In the genomic region with DNA sequence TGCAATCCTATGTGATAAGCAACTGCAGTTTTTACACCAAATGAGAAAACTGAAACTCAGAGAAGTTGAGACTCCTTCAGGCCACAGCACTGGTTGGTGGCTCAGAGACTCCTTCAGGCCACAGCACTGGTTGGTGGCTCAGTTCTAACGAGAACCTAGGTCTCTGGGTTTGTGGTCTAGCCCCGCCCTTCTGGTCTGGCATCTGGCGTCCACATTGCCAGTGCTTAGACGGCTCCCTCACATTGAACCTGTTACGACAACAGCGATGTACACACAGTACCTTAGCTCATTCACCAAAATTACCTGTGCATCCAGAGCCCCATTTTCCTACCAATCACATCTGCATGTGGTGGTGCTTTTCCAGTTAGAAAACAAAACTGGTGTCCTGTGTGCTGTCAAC, we compare ENCODE assay signal across 9 cellular contexts.
DNase-seq lines count a peak whose midpoint lies in the region; ATAC-seq, FAIRE-seq and TF ChIP-seq lines count a peak whose summit lies in the region.
"Had no signal": no experiment of that assay in that cellular context is flagged by ENCODE, and none has a peak within 500 bp of the region (broad histone marks: within the 10 kb centered on the region; RNA-seq: fewer than 3 reads in every experiment).

No MANE protein-coding gene starts in this region.

- no peak overlapping the region for H2BK15ac ChIP-seq in neuronal stem cell (ENCODE audit: low read length)

- H3K27ac ChIP-seq in neuronal stem cell (replicated peaks; ENCODE audit: low read length) = no peak overlapping the region

- H3K4me3 Mint-ChIP-seq in activated naive CD8-positive, alpha-beta T cell treated with anti-CD3 and anti-CD28 coated beads, Interleukin-2, amount 10 ng/mL, durations not matched to agents 7 days and 5 days = peak overlapping the region; percentile 67

- TF ChIP-seq CTCF in NB4 (IDR thresholded peaks at IDR 0.05; ENCODE audit: low read depth, low read length) = no peak

- DNase-seq in GM12891 (ENCODE audit: insufficient read length, low spot score) = no peak
- DNase-seq in NB4 (ENCODE audit: low read depth) = peak; percentile 54
- DNase-seq in activated naive CD8-positive, alpha-beta T cell treated with anti-CD3 and anti-CD28 coated beads, Interleukin-2, amount 10 ng/mL, durations not matched to agents 7 days and 5 days = peak; percentile 67
- DNase-seq in stimulated activated CD4-positive, alpha-beta T cell treated with anti-CD3 and anti-CD28 coated beads, TNF-alpha, amount 100 ng/mL, for 48 hours (ENCODE audit: low read depth in 3 of 3) = peak; percentile 29 to 36 (median 34)
- no peak for DNase-seq in neuronal stem cell (ENCODE audit: low spot score)
- DNase-seq in 8988T = no peak
- no peak for DNase-seq in GM03348 (ENCODE audit: low spot score)

- peaks cover 3% of the 10 kb centered on the region for H3K36me3 Mint-ChIP-seq in activated naive CD8-positive, alpha-beta T cell treated with anti-CD3 and anti-CD28 coated beads, Interleukin-2, amount 10 ng/mL, durations not matched to agents 7 days and 5 days
- H3K36me3 Mint-ChIP-seq: IgD-negative memory B cell had no signal

- no peak overlapping the region for H2BK12ac ChIP-seq in neuronal stem cell (ENCODE audit: low read length)

- H3K9me3 Mint-ChIP-seq in activated naive CD8-positive, alpha-beta T cell treated with anti-CD3 and anti-CD28 coated beads, Interleukin-2, amount 10 ng/mL, durations not matched to agents 7 days and 5 days = no peaks in the 10 kb centered on the region

- H3K36me3 ChIP-seq in neuronal stem cell (replicated peaks in 1 of 2; ENCODE audit: control insufficient read depth in 2 of 2, insufficient read depth in 2 of 2, low read length in 2 of 2) = peaks cover 4 to 8% of the 10 kb centered on the region in 2 donors

- peak; percentile 58 for FAIRE-seq in GM12891 (lab: Jason Lieb, UNC)

- peak overlapping the region; percentile 96 for H3K27ac Mint-ChIP-seq in activated naive CD8-positive, alpha-beta T cell treated with anti-CD3 and anti-CD28 coated beads, Interleukin-2, amount 10 ng/mL, durations not matched to agents 7 days and 5 days

- no peak overlapping the region for H3K4ac ChIP-seq in neuronal stem cell (ENCODE audit: low read length)

- no peak overlapping the region for H3K9ac ChIP-seq in neuronal stem cell (ENCODE audit: low read depth, low read length, poor library complexity)

- H3K4me2 ChIP-seq in neuronal stem cell (ENCODE audit: insufficient read depth, low read length, poor library complexity, severe bottlenecking) = no peak overlapping the region

- POLR2A ChIA-PET in activated naive CD8-positive, alpha-beta T cell treated with anti-CD3 and anti-CD28 coated beads, Interleukin-2, amount 10 ng/mL, durations not matched to agents 7 days and 5 days (lab: Charles Lee) = interaction anchor here (0.7 to 1.6 kb wide), 4 partner anchors 27 to 133 kb away, joined by 3 to 10 read pairs (median 7); a partner anchor contains a TSS

- H2AFZ ChIP-seq in neuronal stem cell (ENCODE audit: low read length) = no peak overlapping the region

- H3K14ac ChIP-seq in neuronal stem cell (ENCODE audit: low read length) = no peak overlapping the region

- no peak overlapping the region for H2AK5ac ChIP-seq in neuronal stem cell (ENCODE audit: low read depth, low read length)

- H3K27me3 ChIP-seq in neuronal stem cell (ENCODE audit: control insufficient read depth in 3 of 3, insufficient read depth in 3 of 3, low read depth in 1 of 3, low read length in 3 of 3) = no peaks in the 10 kb centered on the region

- no peak overlapping the region for H2BK5ac ChIP-seq in neuronal stem cell (ENCODE audit: low read length)

- ATAC-seq in GM21576 (IDR thresholded peaks at IDR 0.05; ENCODE audit: unreplicated experiment) = peak; percentile 46
- ATAC-seq in activated naive CD8-positive, alpha-beta T cell treated with anti-CD3 and anti-CD28 coated beads, Interleukin-2, amount 10 ng/mL, durations not matched to agents 7 days and 5 days (ENCODE audit: low read depth) = peak; percentile 58

- H3K9me3 ChIP-seq in neuronal stem cell (replicated peaks in 1 of 2; ENCODE audit: control insufficient read depth in 2 of 2, insufficient read depth in 1 of 2, low read depth in 1 of 2, low read length in 2 of 2) = peaks cover 0 to 2% of the 10 kb centered on the region in 2 donors

- H4K8ac ChIP-seq in neuronal stem cell (ENCODE audit: low read depth, low read length) = no peak overlapping the region

- no peak overlapping the region for H3K23ac ChIP-seq in neuronal stem cell (ENCODE audit: low read depth, low read length, poor library complexity)

- no CpG with 5 or more reads among the region's 6 CpGs for WGBS in neuronal stem cell (ENCODE audit: extremely low coverage in 2 of 2, insufficient read length in 2 of 2, insufficient replicate concordance in 1 of 2), 2 donors

- no peak overlapping the region for H4K91ac ChIP-seq in neuronal stem cell (ENCODE audit: low read depth, low read length, poor library complexity)

- no peak overlapping the region for H3K18ac ChIP-seq in neuronal stem cell (ENCODE audit: low read length)

- H3K4me3 ChIP-seq in NB4 (ENCODE audit: low read depth, low read length) = no peak overlapping the region
- no peak overlapping the region for H3K4me3 ChIP-seq in neuronal stem cell (ENCODE audit: low read length in 2 of 2)

- TF ChIP-seq POLR2A in GM12891 (IDR thresholded peaks at IDR 0.05; ENCODE audit: low read depth, low read length) = no peak
- TF ChIP-seq POLR2A in NB4 (IDR thresholded peaks at IDR 0.05; ENCODE audit: extremely low read depth, insufficient read length) = no peak

- H3K4me1 ChIP-seq in neuronal stem cell (ENCODE audit: control insufficient read depth in 2 of 2, insufficient read depth in 1 of 2, low read depth in 1 of 2, low read length in 2 of 2) = no peaks in the 10 kb centered on the region

- H2BK120ac ChIP-seq in neuronal stem cell (ENCODE audit: low read depth, low read length) = no peak overlapping the region

- H3K4me1 Mint-ChIP-seq in activated naive CD8-positive, alpha-beta T cell treated with anti-CD3 and anti-CD28 coated beads, Interleukin-2, amount 10 ng/mL, durations not matched to agents 7 days and 5 days = peaks cover 47% of the 10 kb centered on the region

- peaks cover 2% of the 10 kb centered on the region for H3K79me1 ChIP-seq in neuronal stem cell (ENCODE audit: low read depth, low read length)

- no peaks in the 10 kb centered on the region for H3K27me3 Mint-ChIP-seq in activated naive CD8-positive, alpha-beta T cell treated with anti-CD3 and anti-CD28 coated beads, Interleukin-2, amount 10 ng/mL, durations not matched to agents 7 days and 5 days

TF ChIP-seq in GM12891, 5 proteins besides CTCF, POLR2A, EP300 and RAD21:
- no peak for TF ChIP-seq POLR2AphosphoS5 (IDR thresholded peaks at IDR 0.05; ENCODE audit: low read depth, low read length)
TF ChIP-seq in GM12891: peak in this region for 0.

Comparison
In these comparisons a context has a peak if more than half of its experiments do, and no peak if none do; other contexts are left out.
1. DNase-seq: peak in NB4 (single experiment), activated naive CD8-positive, alpha-beta T cell treated with anti-CD3 and anti-CD28 coated beads, Interleukin-2, amount 10 ng/mL, durations not matched to agents 7 days and 5 days (single experiment) and stimulated activated CD4-positive, alpha-beta T cell treated with anti-CD3 and anti-CD28 coated beads, TNF-alpha, amount 100 ng/mL, for 48 hours (3 of 3); none in GM12891 (single experiment), neuronal stem cell (single experiment), 8988T (single experiment) and GM03348 (single experiment).